In the genomic region with DNA sequence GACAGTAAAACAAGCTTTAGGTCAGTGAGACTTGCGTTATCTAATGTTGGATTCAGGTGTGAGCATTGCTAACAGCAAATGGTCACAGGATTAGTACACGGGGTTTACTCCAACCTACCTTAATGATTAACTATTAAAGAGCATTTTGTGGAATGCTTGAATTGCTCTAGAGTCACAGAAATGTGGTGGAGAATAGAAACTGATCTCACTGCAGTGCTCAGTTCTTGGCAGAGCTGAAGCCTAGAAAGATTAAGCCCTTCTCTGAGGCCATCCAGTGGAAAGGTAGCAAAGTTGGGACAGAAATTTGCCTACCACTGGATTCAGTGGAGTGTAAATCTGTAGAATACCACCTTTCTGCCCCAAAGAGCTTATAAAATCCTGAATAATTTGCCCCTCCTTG, we compare ENCODE assay signal across 13 cellular contexts.
"Had no signal": no experiment of that assay in that cellular context is flagged by ENCODE, and none has a peak within 500 bp of the region (broad histone marks: within the 10 kb centered on the region; RNA-seq: fewer than 3 reads in every experiment).

No MANE protein-coding gene starts in this region.

- H3K4me3 Mint-ChIP-seq: neural progenitor cell had no signal

- H3K27ac ChIP-seq: epithelial cell of prostate, neural progenitor cell, SK-N-MC, tibial artery had no signal

- H3K4me3 ChIP-seq: neural progenitor cell, SK-N-MC, tibial artery had no signal

- H3K9me3 ChIP-seq: tibial artery had no signal

- H3K4me1 Mint-ChIP-seq: neural progenitor cell had no signal

- H3K9ac ChIP-seq: neural progenitor cell had no signal

- H3K4me1 ChIP-seq: neural progenitor cell, tibial artery had no signal

- FAIRE-seq: frontal cortex, islet of Langerhans had no signal

- H3K27me3 ChIP-seq: neural progenitor cell, tibial artery had no signal

- DNase-seq: activated CD4-positive, CD25-positive, alpha-beta regulatory T cell treated with anti-CD3 and anti-CD28 coated beads, Interleukin-2, amount 50 U/mL, for 72 hours; activated naive CD4-positive, alpha-beta T cell treated with Interleukin-2 at 50 U/mL for 16 hours; anterior cingulate cortex; dermis blood vessel endothelial cell; stimulated activated CD4-positive, alpha-beta T cell treated with anti-CD3 and anti-CD28 coated beads, Interleukin-2, amount 100 ng/mL, for 48 hours; stimulated activated naive CD4-positive, alpha-beta T cell; T1000; tibial artery had no signal

- H3K9me3 Mint-ChIP-seq: neural progenitor cell had no signal

- H3K27ac Mint-ChIP-seq: neural progenitor cell had no signal
